8 cellular contexts compared by ENCODE assay signal in genomic region chr10:101694056-101694673, GRCh38. TPM values are rescaled to one million over a fixed set of nuclear protein-coding genes. Genes with fewer than 3 reads are reported as not detected.
A peak's percentile ranks its signal among the peaks of the same experiment; 100 is the strongest.
DNase-seq lines count a peak whose midpoint lies in the region; ATAC-seq, FAIRE-seq and TF ChIP-seq lines count a peak whose summit lies in the region.

No MANE protein-coding gene starts in this region.

- H3K9ac ChIP-seq in HUES48 (ENCODE audit: low read depth, low read length) (peak overlapping the region; percentile 93), GM12878 (ENCODE audit: control insufficient read depth, insufficient read depth, low read length) (peak overlapping the region; percentile 94), iPS-15b (ENCODE audit: low read depth, low read length) (peak overlapping the region; percentile 79), skeletal muscle tissue (ENCODE audit: low read depth in 1 of 3, low read length in 3 of 3) (peak overlapping the region; percentile 83 to 98 (median 90))

- TF ChIP-seq CTCF in GM12878 (IDR thresholded peaks at IDR 0.05 in 2 of 3, conservative IDR thresholded peaks at IDR 0.05 in 1 of 3; ENCODE audit: control insufficient read depth in 2 of 3, extremely low read depth in 1 of 3, insufficient read depth in 1 of 3, low read depth in 3 of 3, low read length in 3 of 3): no peak

- peaks cover 2% of the 10 kb centered on the region; the same call in 1 of the 2 replicates for H3K27me3 ChIP-seq in HUES48 (ENCODE audit: control insufficient read depth, insufficient read depth, low read length)
- no peaks in the 10 kb centered on the region for H3K27me3 ChIP-seq in GM12878 (replicated peaks in 1 of 2; ENCODE audit: control insufficient read depth in 2 of 2, insufficient read depth in 2 of 2, low read length in 1 of 2)
- peaks cover 3% of the 10 kb centered on the region for H3K27me3 ChIP-seq in iPS-15b (ENCODE audit: control insufficient read depth, insufficient read depth, low read length)
- H3K27me3 ChIP-seq in skeletal muscle tissue (ENCODE audit: control insufficient read depth in 3 of 3, insufficient read depth in 3 of 3, low read length in 3 of 3): no peaks in the 10 kb centered on the region

- intact Hi-C loops in GM12878 (cut with micrococcal nuclease; ENCODE audit: unreplicated experiment): loop anchor here (5.0 kb wide), 1 partner anchor 88 kb away; the partner anchor contains the start of gene NPM3

- RAD21 ChIA-PET in GM12878 (lab: Charles Lee; ENCODE audit: unreplicated experiment): interaction anchor here (0.8 to 2.3 kb wide), 8 partner anchors 9 to 91 kb away, joined by 3 to 9 read pairs (median 4); no protein-coding TSS in a partner anchor

- SMC1A ChIA-PET in GM12878 (lab: Charles Lee; ENCODE audit: uncharacterized antibody, unreplicated experiment): interaction anchor here (0.7 to 2.7 kb wide), 7 partner anchors 8 to 51 kb away, joined by 3 to 12 read pairs (median 4); no protein-coding TSS in a partner anchor

- no peaks in the 10 kb centered on the region for H4K20me1 ChIP-seq in GM12878 (ENCODE audit: control insufficient read depth, insufficient read depth)

- H3K4me1 ChIP-seq in HUES48 (ENCODE audit: control insufficient read depth, insufficient read depth, low read length): peaks cover 26% of the 10 kb centered on the region
- H3K4me1 ChIP-seq in GM12878 (ENCODE audit: control insufficient read depth, insufficient read depth, low read length): peaks cover 13% of the 10 kb centered on the region
- H3K4me1 ChIP-seq in iPS-15b (ENCODE audit: control insufficient read depth, insufficient read depth, low read length): peaks cover 5% of the 10 kb centered on the region
- peaks cover 17 to 29% (median 18%) of the 10 kb centered on the region in 3 donors for H3K4me1 ChIP-seq in skeletal muscle tissue (ENCODE audit: control insufficient read depth in 3 of 3, insufficient read depth in 3 of 3, low read length in 3 of 3)

- peak overlapping the region; percentile 83 for H3K4me2 ChIP-seq in GM12878 (ENCODE audit: control insufficient read depth, insufficient read depth)

- peaks cover 72% of the 10 kb centered on the region for H3K79me2 ChIP-seq in GM12878 (ENCODE audit: control insufficient read depth, insufficient read depth, low read length)

- 2% methylated on average over 38 of the region's 60 CpGs for WGBS in GM12878 (ENCODE audit: insufficient coverage, insufficient replicate concordance, low lambda C conversion rate, missing lambda C conversion rate)

- ATAC-seq in GM21381 (IDR thresholded peaks at IDR 0.05; ENCODE audit: unreplicated experiment) (peak; percentile 64), GM12878 (peak; percentile 86)

- in situ Hi-C loops in GM12878 (cut with MboI): no loop called here

- H3K27ac ChIP-seq in HUES48 (ENCODE audit: low read depth, low read length) (peak overlapping the region; percentile 92), GM12878 (ENCODE audit: control insufficient read depth, insufficient read depth) (peak overlapping the region; percentile 91), skeletal muscle tissue (ENCODE audit: low read depth, low read length) (peak overlapping the region; percentile 92)

- peak overlapping the region; percentile 70 for H2AFZ ChIP-seq in GM12878 (ENCODE audit: control insufficient read depth, low read depth, low read length)

- H3K36me3 ChIP-seq in HUES48 (ENCODE audit: control insufficient read depth, insufficient read depth, low read length) (no peaks in the 10 kb centered on the region), GM12878 (ENCODE audit: control insufficient read depth in 2 of 2, insufficient read depth in 2 of 2, low read length in 1 of 2) (no peaks in the 10 kb centered on the region), iPS-15b (ENCODE audit: control insufficient read depth, insufficient read depth, low read length) (no peaks in the 10 kb centered on the region), skeletal muscle tissue (ENCODE audit: control insufficient read depth in 3 of 3, insufficient read depth in 3 of 3, low read length in 3 of 3) (no peaks in the 10 kb centered on the region)

- DNase-seq in DMS53 treated with DMSO at 0.1 percent for 48 hours (lab: John Stamatoyannopoulos, UW; ENCODE audit: unreplicated experiment) (peak; percentile 27), T-helper 22 cell (ENCODE audit: low read depth) (peak; percentile 30), GM12878 (ENCODE audit: low read depth, low spot score) (no peak), COLO829 (ENCODE audit: low spot score) (no peak)

- TSS peak; percentile 30 for BruUV-seq in GM12878 (replicated peaks; lab: Mats Ljungman, UMichigan)

- FAIRE-seq in GM12878 (lab: Jason Lieb, UNC): peak; percentile 31

- no peaks in the 10 kb centered on the region for H3K9me3 ChIP-seq in HUES48 (ENCODE audit: control insufficient read depth, insufficient read depth, low read length)
- no peaks in the 10 kb centered on the region for H3K9me3 ChIP-seq in GM12878 (replicated peaks; ENCODE audit: control insufficient read depth, insufficient read depth, low read length)
- no peaks in the 10 kb centered on the region for H3K9me3 ChIP-seq in iPS-15b (ENCODE audit: control insufficient read depth, insufficient read depth, low read length)
- H3K9me3 ChIP-seq in skeletal muscle tissue (ENCODE audit: control insufficient read depth in 3 of 3, low read length in 3 of 3): no peaks in the 10 kb centered on the region

- TF ChIP-seq RAD21 in GM12878 (IDR thresholded peaks at IDR 0.05; ENCODE audit: insufficient read depth, low read depth, low read length): no peak

- TF ChIP-seq EP300 in GM12878 (IDR thresholded peaks at IDR 0.05; ENCODE audit: borderline replicate concordance in 1 of 2, control insufficient read depth in 1 of 2, low read depth in 2 of 2, low read length in 2 of 2): no peak

- TF ChIP-seq POLR2A in GM12878 (IDR thresholded peaks at IDR 0.05; ENCODE audit: low read depth, low read length): peak; percentile 54

- POLR2A ChIA-PET in GM12878 (lab: Charles Lee): interaction anchor here (1.1 to 1.6 kb wide), 4 partner anchors 11 to 373 kb away, joined by 3 to 5 read pairs (median 4); partner anchors contain the start of gene OGA

- H3K4me3 ChIP-seq in HUES48 (ENCODE audit: low read depth, low read length): peak overlapping the region; percentile 91
- H3K4me3 ChIP-seq in GM12878: peak overlapping the region; percentile 98
- peak overlapping the region; percentile 82 for H3K4me3 ChIP-seq in iPS-15b (ENCODE audit: low read depth, low read length)
- H3K4me3 ChIP-seq in skeletal muscle tissue (ENCODE audit: low read length in 3 of 3): peak overlapping the region; percentile 79 to 96 (median 95)

- CTCF ChIA-PET in GM12878 (lab: Yijun Ruan, JAX): interaction anchor here (0.8 to 2.4 kb wide), 12 partner anchors 11 to 599 kb away, joined by 3 to 11 read pairs (median 4); partner anchors contain the start of gene NPM3

TF ChIP-seq in GM12878, 131 proteins besides CTCF, POLR2A, EP300 and RAD21 (continues in another document):
- no peak for TF ChIP-seq FOS (IDR thresholded peaks at IDR 0.05; ENCODE audit: borderline replicate concordance, extremely low read depth, insufficient read length)
- TF ChIP-seq POU2F2 (IDR thresholded peaks at IDR 0.05; ENCODE audit: borderline replicate concordance, low read depth, low read length): 0 out of 3 replicates have a peak, but pooled peaks have one; percentile 41
- TF ChIP-seq MYC (IDR thresholded peaks at IDR 0.05; ENCODE audit: insufficient read depth, insufficient read length, insufficient replicate concordance, low read length, severe bottlenecking): no peak
- no peak for TF ChIP-seq REST (IDR thresholded peaks at IDR 0.05; ENCODE audit: low read depth, low read length)
- 0 out of 2 replicates have a peak, but pooled peaks have one; percentile 32 for TF ChIP-seq MXI1 (IDR thresholded peaks at IDR 0.05; ENCODE audit: low read depth, low read length)

RNA-seq across cellular contexts. Expression of gene FBXW4, which starts 0.8 kb away (rescaled TPM):
- 53.0 and 64.6 TPM in 2 replicates for total RNA-seq in GM12878 (2013; cell fraction: nucleolus; rRNA removed)
- total RNA-seq in GM12878 (2014; rRNA removed) (28.5 and 29.2 TPM in 2 replicates), GM12878 (2014; rRNA removed; fragmentation: Illumina TruSeq; extraction: Trizol) (24.8 and 26.5 TPM in 2 replicates), GM12878 (2021) (38.7 and 41.9 TPM in 2 replicates), skeletal muscle tissue (108 TPM)
- polyA plus RNA-seq in GM12878 (2011; ENCODE audit: low read depth): 14.9 TPM
- polyA plus RNA-seq in GM12878 (2011; rRNA removed) (27.8 and 38.2 TPM in 2 replicates), GM12878 (2014; fragmentation: Illumina TruSeq; extraction: Trizol) (37.2 and 42.0 TPM in 2 replicates), GM12878 (2014; fragmentation: Nextera tagmentation; extraction: Ambion mirVana) (10 to 100 TPM in 1 of 2 experiments, 1 to 10 TPM in 1; 5.7 to 11.5 TPM), GM12878 (2014; rRNA removed) (30.5 and 34.5 TPM in 2 replicates), GM12878 (2016; fragmentation: Nextera tagmentation; extraction: Ambion mirVana) (1 to 10 TPM; 7.4 to 9.3 TPM)
- polyA plus RNA-seq in GM12878 (2011; cell fraction: cytosol; rRNA removed): 30.3 and 30.4 TPM in 2 replicates
- 27.5 and 28.0 TPM in 2 replicates for polyA plus RNA-seq in GM12878 (2011; cell fraction: nucleus; rRNA removed)
- polyA plus RNA-seq in GM12878 (2012): 27.9 and 28.1 TPM in 2 replicates
- polyA minus RNA-seq in GM12878 (2011; rRNA and poly(A)+ RNA removed): 165 and 166 TPM in 2 replicates
- 22.9 and 25.5 TPM in 2 replicates for polyA minus RNA-seq in GM12878 (2011; cell fraction: cytosol; rRNA and poly(A)+ RNA removed)
- 22.7 and 43.4 TPM in 2 replicates for polyA minus RNA-seq in GM12878 (2011; cell fraction: nucleus; rRNA and poly(A)+ RNA removed)

Comparison
In these comparisons a context has a peak if more than half of its experiments do, and no peak if none do; other contexts are left out.
1. DNase-seq: peak in DMS53 treated with DMSO at 0.1 percent for 48 hours (single experiment) and T-helper 22 cell (single experiment); none in GM12878 (single experiment) and COLO829 (single experiment).
2. Peak in every context shown above with its lines, with median percentiles within 50 percentile points of each other: H3K27ac ChIP-seq, H3K4me3 ChIP-seq and H3K9ac ChIP-seq.